1 cellular context compared by ENCODE assay signal in the genomic region with DNA sequence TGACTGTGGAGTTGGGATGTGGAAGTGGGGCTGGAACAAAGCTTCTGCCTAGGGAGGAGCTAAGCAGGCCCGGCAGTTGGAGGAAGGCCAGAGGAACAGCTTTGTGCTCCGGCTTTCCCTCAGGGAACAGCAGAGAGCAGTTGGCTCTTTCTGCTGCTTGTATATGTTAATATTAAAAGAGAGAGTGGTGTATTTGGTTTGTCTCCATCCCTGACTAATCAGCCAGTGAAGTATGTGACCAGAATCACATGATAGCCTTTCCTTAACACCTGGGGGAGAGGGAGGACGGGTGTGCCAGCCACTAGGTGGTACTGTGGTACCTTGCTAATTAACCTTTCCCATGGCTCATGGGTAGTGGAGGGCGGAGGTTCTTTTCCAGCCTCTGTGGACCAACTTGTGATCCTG.
TF ChIP-seq lines count a peak whose summit lies in the region.

No MANE protein-coding gene starts in this region.

TF ChIP-seq in SK-N-SH treated with all-trans-retinoic acid at 6 μM for 48 hours, 23 proteins besides CTCF, POLR2A, EP300 and RAD21 (continued from another document):
- TF ChIP-seq, protein P1, sequence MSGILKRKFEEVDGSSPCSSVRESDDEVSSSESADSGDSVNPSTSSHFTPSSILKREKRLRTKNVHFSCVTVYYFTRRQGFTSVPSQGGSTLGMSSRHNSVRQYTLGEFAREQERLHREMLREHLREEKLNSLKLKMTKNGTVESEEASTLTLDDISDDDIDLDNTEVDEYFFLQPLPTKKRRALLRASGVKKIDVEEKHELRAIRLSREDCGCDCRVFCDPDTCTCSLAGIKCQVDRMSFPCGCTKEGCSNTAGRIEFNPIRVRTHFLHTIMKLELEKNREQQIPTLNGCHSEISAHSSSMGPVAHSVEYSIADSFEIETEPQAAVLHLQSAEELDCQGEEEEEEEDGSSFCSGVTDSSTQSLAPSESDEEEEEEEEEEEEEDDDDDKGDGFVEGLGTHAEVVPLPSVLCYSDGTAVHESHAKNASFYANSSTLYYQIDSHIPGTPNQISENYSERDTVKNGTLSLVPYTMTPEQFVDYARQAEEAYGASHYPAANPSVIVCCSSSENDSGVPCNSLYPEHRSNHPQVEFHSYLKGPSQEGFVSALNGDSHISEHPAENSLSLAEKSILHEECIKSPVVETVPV (CRISPR knock-in tag; IDR thresholded peaks at IDR 0.05): no peak
- TF ChIP-seq ZNF70 (CRISPR knock-in tag; IDR thresholded peaks at IDR 0.05): no peak
- TF ChIP-seq PPARA (CRISPR knock-in tag; IDR thresholded peaks at IDR 0.05; ENCODE audit: borderline replicate concordance): no peak
- TF ChIP-seq ZFP3 (CRISPR knock-in tag; IDR thresholded peaks at IDR 0.05): no peak
